ENCODE assay signal across 8 cellular contexts in the genomic region with DNA sequence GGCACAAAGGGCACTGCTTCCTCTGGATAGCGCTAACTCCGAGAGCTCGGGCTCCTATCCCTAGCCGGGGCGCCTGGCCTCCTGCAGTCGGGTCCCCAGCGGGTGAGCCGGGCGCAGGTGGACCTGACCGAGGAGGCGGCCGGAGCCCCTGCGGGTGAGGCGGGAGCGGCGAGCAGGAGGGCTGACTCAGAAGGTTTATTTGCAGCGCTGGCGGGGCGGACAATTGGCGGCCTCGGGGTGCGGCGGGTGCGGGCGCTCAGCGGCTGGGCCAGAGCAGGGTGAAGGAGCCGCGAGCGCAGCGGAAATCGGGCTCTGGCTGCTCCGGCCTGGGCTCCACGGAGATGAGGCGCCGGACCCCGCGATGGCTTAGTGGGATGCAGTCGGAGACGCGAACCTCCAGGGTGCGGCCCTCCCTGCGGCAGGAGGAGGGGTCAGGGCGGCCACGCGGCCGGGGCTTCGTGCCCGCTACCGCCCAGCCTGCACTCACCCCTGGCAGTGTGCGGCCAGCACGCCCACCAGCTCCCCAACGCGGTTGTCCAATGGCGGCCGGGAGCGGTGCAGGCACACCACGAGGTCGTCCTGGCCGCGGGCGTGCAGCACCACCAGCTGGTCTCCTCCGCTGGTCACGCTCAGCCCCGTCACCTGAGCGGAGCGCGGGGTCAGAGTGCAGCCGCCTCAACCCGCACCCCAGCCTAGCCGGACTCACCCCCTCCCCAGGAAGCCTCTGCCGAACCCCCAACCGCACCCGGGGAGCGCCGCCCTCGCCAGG. TPM values are rescaled to one million over a fixed set of nuclear protein-coding genes. Genes with fewer than 3 reads are reported as not detected.
DNase-seq lines count a peak whose midpoint lies in the region; ATAC-seq and TF ChIP-seq lines count a peak whose summit lies in the region.

No MANE protein-coding gene starts in this region.

- H3K27me3 ChIP-seq in liver (ENCODE audit: control insufficient read depth in 4 of 4, insufficient read depth in 4 of 4, low read length in 3 of 4) (peaks cover 0 to 1% (median 0%) of the 10 kb centered on the region in 4 donors), tibial nerve (peaks cover 0 to 6% of the 10 kb centered on the region in 2 donors)

- WGBS in liver = 22% methylated on average over 76 of the region's 76 CpGs
- 13 to 25% methylated on average over 28 to 56 of the region's 76 CpGs for WGBS in tibial nerve, 2 donors

- no peak overlapping the region for H3K4me3 Mint-ChIP-seq in activated CD8-positive, alpha-beta memory T cell treated with anti-CD3 and anti-CD28 coated beads, Interleukin-2, amount 10 ng/mL, durations not matched to agents 7 days and 5 days

- H3K36me3 Mint-ChIP-seq in activated CD8-positive, alpha-beta memory T cell treated with anti-CD3 and anti-CD28 coated beads, Interleukin-2, amount 10 ng/mL, durations not matched to agents 7 days and 5 days = peaks cover 34% of the 10 kb centered on the region

- DNase-seq in activated CD8-positive, alpha-beta memory T cell treated with anti-CD3 and anti-CD28 coated beads, Interleukin-2, amount 10 ng/mL, durations not matched to agents 7 days and 5 days = peak; percentile 43
- DNase-seq in activated CD8-positive, alpha-beta memory T cell treated with anti-CD3 and anti-CD28 coated beads for 24 hours = no peak
- DNase-seq in dermis blood vessel endothelial cell (peak; percentile 46), tibial nerve (ENCODE audit: low spot score in 2 of 2) (no peak), medulla oblongata (ENCODE audit: extremely low spot score) (no peak), GF-D8 (lab: John Stamatoyannopoulos, UW) (no peak), COR-L47 (lab: John Stamatoyannopoulos, UW) (no peak)

- H3K9me3 ChIP-seq in liver (ENCODE audit: control insufficient read depth in 4 of 4, low read length in 3 of 4) (no peaks in the 10 kb centered on the region), tibial nerve (no peaks in the 10 kb centered on the region)

- no peak for ATAC-seq in activated CD8-positive, alpha-beta memory T cell treated with anti-CD3 and anti-CD28 coated beads, Interleukin-2, amount 10 ng/mL, durations not matched to agents 7 days and 5 days

- H3K4me1 ChIP-seq in liver (ENCODE audit: control insufficient read depth in 4 of 4, insufficient read depth in 4 of 4, low read length in 3 of 4) (peaks cover 4 to 11% (median 7%) of the 10 kb centered on the region in 4 donors), tibial nerve (peaks cover 0 to 21% (median 10%) of the 10 kb centered on the region in 4 donors)

- no peaks in the 10 kb centered on the region for H3K36me3 ChIP-seq in liver (ENCODE audit: control insufficient read depth in 4 of 4, insufficient read depth in 3 of 4, low read depth in 1 of 4, low read length in 3 of 4)
- H3K36me3 ChIP-seq in tibial nerve = no peaks in the 10 kb centered on the region

- CTCF ChIA-PET in activated CD8-positive, alpha-beta memory T cell treated with anti-CD3 and anti-CD28 coated beads, Interleukin-2, amount 10 ng/mL, durations not matched to agents 7 days and 5 days (lab: Charles Lee) = interaction anchor here (2.2 kb wide), 1 partner anchor 173 kb away, joined by 5 read pairs; no protein-coding TSS in a partner anchor

- TF ChIP-seq EP300 in tibial nerve (IDR thresholded peaks at IDR 0.05) = no peak

- no peak for TF ChIP-seq RAD21 in liver (IDR thresholded peaks at IDR 0.05)

- H3K4me3 ChIP-seq in liver (ENCODE audit: low read depth in 1 of 3, low read length in 3 of 3) (peak overlapping the region in 2 of 3 donors; percentile 28 to 40), tibial nerve (peak overlapping the region; percentile 30 to 54 (median 38))

- H3K9me3 Mint-ChIP-seq in activated CD8-positive, alpha-beta memory T cell treated with anti-CD3 and anti-CD28 coated beads, Interleukin-2, amount 10 ng/mL, durations not matched to agents 7 days and 5 days (ENCODE audit: low read depth) = no peaks in the 10 kb centered on the region

- H3K27ac ChIP-seq in liver (ENCODE audit: low read depth in 1 of 2, low read length in 2 of 2) (no peak overlapping the region), tibial nerve (no peak overlapping the region)

- no peak overlapping the region for H3K27ac Mint-ChIP-seq in activated CD8-positive, alpha-beta memory T cell treated with anti-CD3 and anti-CD28 coated beads, Interleukin-2, amount 10 ng/mL, durations not matched to agents 7 days and 5 days

- H3K4me1 Mint-ChIP-seq in activated CD8-positive, alpha-beta memory T cell treated with anti-CD3 and anti-CD28 coated beads, Interleukin-2, amount 10 ng/mL, durations not matched to agents 7 days and 5 days = peaks cover 22% of the 10 kb centered on the region

- H3K27me3 Mint-ChIP-seq in activated CD8-positive, alpha-beta memory T cell treated with anti-CD3 and anti-CD28 coated beads, Interleukin-2, amount 10 ng/mL, durations not matched to agents 7 days and 5 days = no peaks in the 10 kb centered on the region

- H3K9ac ChIP-seq in liver (ENCODE audit: low read depth in 1 of 2, low read length in 2 of 2) = no peak overlapping the region

- TF ChIP-seq CTCF in liver (IDR thresholded peaks at IDR 0.05; ENCODE audit: low read depth, low read length, missing input control) (no peak), tibial nerve (IDR thresholded peaks at IDR 0.05) (no peak)

- no peak for TF ChIP-seq POLR2A in tibial nerve (IDR thresholded peaks at IDR 0.05)

TF ChIP-seq in liver, 16 proteins besides CTCF, POLR2A, EP300 and RAD21:
- TF ChIP-seq TAF1 (conservative IDR thresholded peaks at IDR 0.05) = no peak
- TF ChIP-seq HNF4A (conservative IDR thresholded peaks at IDR 0.05) = no peak
- TF ChIP-seq, protein P1, sequence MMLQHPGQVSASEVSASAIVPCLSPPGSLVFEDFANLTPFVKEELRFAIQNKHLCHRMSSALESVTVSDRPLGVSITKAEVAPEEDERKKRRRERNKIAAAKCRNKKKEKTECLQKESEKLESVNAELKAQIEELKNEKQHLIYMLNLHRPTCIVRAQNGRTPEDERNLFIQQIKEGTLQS (IDR thresholded peaks at IDR 0.05) = no peak
- no peak for TF ChIP-seq FOXA2 (IDR thresholded peaks at IDR 0.05)
- no peak for TF ChIP-seq NR2F2 (IDR thresholded peaks at IDR 0.05)
- TF ChIP-seq RXRA (IDR thresholded peaks at IDR 0.05) = no peak
- no peak for TF ChIP-seq YY1 (IDR thresholded peaks at IDR 0.05)
- TF ChIP-seq REST (IDR thresholded peaks at IDR 0.05) = no peak
- no peak for TF ChIP-seq SP1 (IDR thresholded peaks at IDR 0.05)
- TF ChIP-seq, protein P2, sequence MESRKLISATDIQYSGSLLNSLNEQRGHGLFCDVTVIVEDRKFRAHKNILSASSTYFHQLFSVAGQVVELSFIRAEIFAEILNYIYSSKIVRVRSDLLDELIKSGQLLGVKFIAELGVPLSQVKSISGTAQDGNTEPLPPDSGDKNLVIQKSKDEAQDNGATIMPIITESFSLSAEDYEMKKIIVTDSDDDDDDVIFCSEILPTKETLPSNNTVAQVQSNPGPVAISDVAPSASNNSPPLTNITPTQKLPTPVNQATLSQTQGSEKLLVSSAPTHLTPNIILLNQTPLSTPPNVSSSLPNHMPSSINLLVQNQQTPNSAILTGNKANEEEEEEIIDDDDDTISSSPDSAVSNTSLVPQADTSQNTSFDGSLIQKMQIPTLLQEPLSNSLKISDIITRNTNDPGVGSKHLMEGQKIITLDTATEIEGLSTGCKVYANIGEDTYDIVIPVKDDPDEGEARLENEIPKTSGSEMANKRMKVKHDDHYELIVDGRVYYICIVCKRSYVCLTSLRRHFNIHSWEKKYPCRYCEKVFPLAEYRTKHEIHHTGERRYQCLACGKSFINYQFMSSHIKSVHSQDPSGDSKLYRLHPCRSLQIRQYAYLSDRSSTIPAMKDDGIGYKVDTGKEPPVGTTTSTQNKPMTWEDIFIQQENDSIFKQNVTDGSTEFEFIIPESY (IDR thresholded peaks at IDR 0.05) = no peak
- TF ChIP-seq JUND (IDR thresholded peaks at IDR 0.05) = no peak
- no peak for TF ChIP-seq EGR1 (IDR thresholded peaks at IDR 0.05; ENCODE audit: low read depth in 2 of 2)

RNA-seq across cellular contexts. Expression of gene MYO1G, which starts 16.1 kb away (rescaled TPM):
- total RNA-seq in activated CD8-positive, alpha-beta memory T cell treated with anti-CD3 and anti-CD28 coated beads, Interleukin-2, amount 10 ng/mL, durations not matched to agents 7 days and 5 days = 100 to 1,000 TPM; 502 to 567 TPM
- total RNA-seq in dermis blood vessel endothelial cell (0.09 and 0.17 TPM in 2 replicates), liver (1 to 10 TPM; 3.1 to 3.9 TPM), tibial nerve (10 to 100 TPM in 1 of 4 donors, 1 to 10 TPM in 2, under 1 TPM in 1; 0.84 to 10.5 (median 3.3) TPM)
- 1 to 10 TPM in 1 of 2 donors, under 1 TPM in 1; 0.56 to 1.1 TPM for polyA plus RNA-seq in liver

RNA-seq across cellular contexts. Expression of gene CCM2, which starts 37.3 kb away (rescaled TPM):
- 100 to 1,000 TPM in 1 of 2 experiments, 10 to 100 TPM in 1; 87.5 to 113 TPM for total RNA-seq in activated CD8-positive, alpha-beta memory T cell treated with anti-CD3 and anti-CD28 coated beads, Interleukin-2, amount 10 ng/mL, durations not matched to agents 7 days and 5 days
- total RNA-seq in dermis blood vessel endothelial cell = 76.4 and 91.4 TPM in 2 replicates
- total RNA-seq in liver = 10 to 100 TPM; 26.3 to 48.4 TPM
- 10 to 100 TPM; 46.6 to 65.0 TPM for polyA plus RNA-seq in liver
- total RNA-seq in tibial nerve = 10 to 100 TPM; 41.1 to 46.3 (median 44.0) TPM

Comparison
In these comparisons a context has a peak if more than half of its experiments do, and no peak if none do; other contexts are left out.
1. DNase-seq: peak in activated CD8-positive, alpha-beta memory T cell treated with anti-CD3 and anti-CD28 coated beads, Interleukin-2, amount 10 ng/mL, durations not matched to agents 7 days and 5 days (single experiment) and dermis blood vessel endothelial cell (single experiment); none in activated CD8-positive, alpha-beta memory T cell treated with anti-CD3 and anti-CD28 coated beads for 24 hours (single experiment), tibial nerve (0 of 2), medulla oblongata (single experiment), GF-D8 (single experiment) and COR-L47 (single experiment).
2. RNA of gene MYO1G, which starts 16.1 kb away (total RNA-seq): 502 to 567 TPM in activated CD8-positive, alpha-beta memory T cell treated with anti-CD3 and anti-CD28 coated beads, Interleukin-2, amount 10 ng/mL, durations not matched to agents 7 days and 5 days; 0.84 to 10.5 TPM in tibial nerve, 3.1 to 3.9 TPM in liver and 0.09 to 0.17 TPM in dermis blood vessel endothelial cell; every median in the first group is over 10 times any median in the second.